8 cellular contexts compared by ENCODE assay signal in the genomic region with DNA sequence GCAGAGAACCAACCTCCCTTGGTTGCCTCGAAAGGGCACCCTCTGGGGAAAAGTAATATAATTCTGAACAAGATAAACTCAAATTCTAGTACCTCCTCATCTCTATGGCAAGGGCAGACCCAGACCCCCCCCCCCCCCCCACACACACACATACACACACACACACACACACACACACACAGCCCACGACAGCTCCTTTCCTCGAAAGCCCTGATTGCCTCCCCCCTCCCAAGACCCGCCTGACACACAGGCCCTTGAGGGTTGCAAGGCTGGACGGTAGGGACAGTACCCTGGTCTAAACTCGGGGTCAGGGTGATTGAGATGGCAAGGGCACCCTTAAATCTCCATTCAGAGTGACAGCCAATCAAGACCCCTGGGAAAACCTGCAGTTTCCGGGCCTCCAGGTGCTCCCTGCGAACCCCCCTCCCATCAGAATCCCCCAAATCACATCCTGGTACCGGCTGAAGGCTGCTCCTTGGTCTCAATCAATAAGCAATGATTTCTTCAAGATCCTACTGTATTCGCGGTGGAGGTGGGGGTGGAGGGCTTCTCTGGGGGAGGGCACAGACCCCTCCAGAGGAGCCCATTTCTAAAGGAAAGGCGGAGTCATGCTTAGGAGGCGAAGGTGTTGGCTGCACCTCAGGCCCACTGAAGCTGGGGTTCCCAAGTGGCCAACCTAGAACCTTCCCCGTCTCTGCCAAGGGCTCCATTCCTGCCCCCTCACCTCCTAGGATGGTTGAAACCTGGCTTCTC.
A peak's percentile ranks its signal among the peaks of the same experiment; 100 is the strongest.
DNase-seq lines count a peak whose midpoint lies in the region.

No MANE protein-coding gene starts in this region.

- H2AFZ ChIP-seq in ACC112 (ENCODE audit: low read length, unreplicated experiment), result no peak overlapping the region

- intact Hi-C loops in dendritic cell treated with granulocyte-macrophage colony-stimulating factor and Interleukin-4, amounts not matched to agents 40 ng/mL and 50 ng/mL, for 4 days (cut with micrococcal nuclease), result loop anchor here (2.0 kb wide), 1 partner anchor 21 kb away; no protein-coding TSS in a partner anchor

- no peaks in the 10 kb centered on the region for H3K36me3 ChIP-seq in ACC112 (ENCODE audit: insufficient read depth, low read length)
- peaks cover 13% of the 10 kb centered on the region for H3K36me3 ChIP-seq in HUES48 (ENCODE audit: control insufficient read depth, insufficient read depth, low read length)
- H3K36me3 ChIP-seq in muscle layer of duodenum (ENCODE audit: control insufficient read depth in 1 of 2, insufficient read depth in 2 of 2, low read length in 2 of 2), result no peaks in the 10 kb centered on the region

- H3K27ac Mint-ChIP-seq in dendritic cell treated with granulocyte-macrophage colony-stimulating factor and Interleukin-4, amounts not matched to agents 40 ng/mL and 50 ng/mL, for 4 days, result peak overlapping the region; percentile 88

- H3K27ac ChIP-seq in ACC112 (ENCODE audit: low read depth, low read length) (no peak overlapping the region), HUES48 (ENCODE audit: low read depth, low read length) (peak overlapping the region; percentile 98), muscle layer of duodenum (ENCODE audit: low read length) (no peak overlapping the region)

- DNase-seq in DMS53 (lab: John Stamatoyannopoulos, UW), result no peak
- no peak for DNase-seq in EL
- DNase-seq in activated CD4-positive, CD25-positive, alpha-beta regulatory T cell treated with anti-CD3 and anti-CD28 coated beads, Interleukin-2, amount 50 U/mL, for 72 hours, result no peak
- DNase-seq in activated gamma-delta T cell treated with Interleukin-2 at 50 U/mL for 16 hours, result no peak

- H3K4me3 Mint-ChIP-seq in dendritic cell treated with granulocyte-macrophage colony-stimulating factor and Interleukin-4, amounts not matched to agents 40 ng/mL and 50 ng/mL, for 4 days, result peak overlapping the region; percentile 72

- H3K4me3 ChIP-seq in ACC112 (ENCODE audit: low read depth, low read length), result peak overlapping the region; percentile 88
- H3K4me3 ChIP-seq in HUES48 (ENCODE audit: low read depth, low read length), result peak overlapping the region; percentile 99
- peak overlapping the region; percentile 53 to 62 for H3K4me3 ChIP-seq in muscle layer of duodenum (ENCODE audit: low read depth in 1 of 2, low read length in 2 of 2)

- H3K27me3 ChIP-seq in ACC112 (ENCODE audit: insufficient read depth, low read length) (no peaks in the 10 kb centered on the region), HUES48 (ENCODE audit: control insufficient read depth, insufficient read depth, low read length) (no peaks in the 10 kb centered on the region), muscle layer of duodenum (ENCODE audit: low read depth, low read length) (no peaks in the 10 kb centered on the region)

- H3K27me3 Mint-ChIP-seq in dendritic cell treated with granulocyte-macrophage colony-stimulating factor and Interleukin-4, amounts not matched to agents 40 ng/mL and 50 ng/mL, for 4 days, result peaks cover 1% of the 10 kb centered on the region

- no peaks in the 10 kb centered on the region for H3K9me3 Mint-ChIP-seq in dendritic cell treated with granulocyte-macrophage colony-stimulating factor and Interleukin-4, amounts not matched to agents 40 ng/mL and 50 ng/mL, for 4 days

- H3K4me1 ChIP-seq in ACC112 (ENCODE audit: control insufficient read depth, insufficient read depth, low read length, unreplicated experiment) (no peaks in the 10 kb centered on the region), HUES48 (ENCODE audit: control insufficient read depth, insufficient read depth, low read length) (peaks cover 14% of the 10 kb centered on the region), muscle layer of duodenum (ENCODE audit: control insufficient read depth in 1 of 2, insufficient read depth in 2 of 2, low read length in 2 of 2) (peaks cover 0 to 14% of the 10 kb centered on the region in 2 donors)

- H3K9me3 ChIP-seq in HUES48 (ENCODE audit: control insufficient read depth, insufficient read depth, low read length), result no peaks in the 10 kb centered on the region
- no peaks in the 10 kb centered on the region for H3K9me3 ChIP-seq in muscle layer of duodenum (ENCODE audit: control insufficient read depth in 1 of 2, low read length in 2 of 2)

- H3K4me1 Mint-ChIP-seq in dendritic cell treated with granulocyte-macrophage colony-stimulating factor and Interleukin-4, amounts not matched to agents 40 ng/mL and 50 ng/mL, for 4 days (ENCODE audit: low read depth), result peaks cover 50% of the 10 kb centered on the region

- no peaks in the 10 kb centered on the region for H3K79me2 ChIP-seq in ACC112 (ENCODE audit: control insufficient read depth, insufficient read depth, low read length, unreplicated experiment)

- peaks cover 15% of the 10 kb centered on the region for H3K36me3 Mint-ChIP-seq in dendritic cell treated with granulocyte-macrophage colony-stimulating factor and Interleukin-4, amounts not matched to agents 40 ng/mL and 50 ng/mL, for 4 days (ENCODE audit: low read depth)

- peak overlapping the region; percentile 93 for H3K9ac ChIP-seq in HUES48 (ENCODE audit: low read depth, low read length)
